Comparison of ENCODE assay signal across 28 cellular contexts in the genomic region with DNA sequence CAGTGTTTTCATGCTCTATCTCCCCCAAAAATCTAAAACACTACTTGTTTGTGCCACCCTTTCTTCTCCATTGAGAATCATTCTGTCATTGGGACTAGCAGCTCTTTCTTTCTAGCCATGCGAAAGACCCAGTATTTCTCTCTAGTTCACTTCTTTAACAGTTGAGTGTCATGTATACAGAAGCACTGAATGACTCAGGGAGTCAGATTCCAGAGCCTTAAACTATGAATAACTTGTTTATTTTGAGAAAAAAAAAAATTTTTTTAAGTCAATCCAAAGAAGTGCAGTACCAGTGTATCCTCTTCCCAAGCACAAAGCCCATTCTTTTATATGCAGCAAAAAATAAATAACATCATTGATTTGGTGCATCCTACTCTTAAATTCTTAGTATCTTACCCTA.
DNase-seq lines count a peak whose midpoint lies in the region; ATAC-seq and TF ChIP-seq lines count a peak whose summit lies in the region.
"Had no signal": no experiment of that assay in that cellular context is flagged by ENCODE, and none has a peak within 500 bp of the region (broad histone marks: within the 10 kb centered on the region; RNA-seq: fewer than 3 reads in every experiment).

No MANE protein-coding gene starts in this region.

- H3K4me1 ChIP-seq in fibroblast of lung (ENCODE audit: control insufficient read depth, extremely low read depth, insufficient read depth, low read length): peaks cover 7% of the 10 kb centered on the region
- H3K4me1 ChIP-seq: BLaER1 treated with 17β-estradiol and CSF1 and Interleukin-3, amounts not matched to agents 10 nM and 100 nM; psoas muscle had no signal

- DNase-seq in H4 (ENCODE audit: low spot score) (peak; percentile 30), amniotic epithelial cell (ENCODE audit: low read depth) (peak; percentile 62), fibroblast of lung (ENCODE audit: low read depth in 2 of 2) (peak; percentile 76 to 77), renal cortical epithelial cell (ENCODE audit: low read depth) (peak; percentile 22), NCI-H1417 treated with DMSO at 0.1 percent for 48 hours (lab: John Stamatoyannopoulos, UW) (no peak), hypothalamus (lab: John Stamatoyannopoulos, UW) (no peak)
- no peak for DNase-seq in activated CD8-positive, alpha-beta T cell treated with anti-CD3 and anti-CD28 coated beads for 36 hours
- DNase-seq: activated CD4-positive, alpha-beta T cell treated with anti-CD3 and anti-CD28 coated beads for 48 hours; activated naive CD4-positive, alpha-beta T cell; activated T-cell treated with anti-CD3 and anti-CD28 coated beads, Interleukin-2, amount 50 U/mL, for 48 hours; amygdala; cerebellar nuclear complex; DND-41; effector memory CD4-positive, alpha-beta T cell; MV-4-11; NCI-H187; psoas muscle; RPMI8226; small intestine; stimulated activated CD4-positive, alpha-beta T cell treated with anti-CD3 and anti-CD28 coated beads, Interleukin-2, amount 100 ng/mL, for 24 hours; T-helper 17 cell; upper lobe of right lung had no signal

- H3K9me3 ChIP-seq in fibroblast of lung (ENCODE audit: control insufficient read depth, insufficient read depth, low read depth, low read length): no peaks in the 10 kb centered on the region
- H3K9me3 ChIP-seq: BLaER1 treated with 17β-estradiol and CSF1 and Interleukin-3, amounts not matched to agents 10 nM and 100 nM; psoas muscle; upper lobe of right lung had no signal

- no peak overlapping the region for H3K4me3 ChIP-seq in fibroblast of lung (replicated peaks in 1 of 4; ENCODE audit: control extremely low read depth in 1 of 4, insufficient read depth in 1 of 4, low read depth in 3 of 4, low read length in 4 of 4)
- H3K4me3 ChIP-seq: BLaER1 treated with 17β-estradiol and CSF1 and Interleukin-3, amounts not matched to agents 10 nM and 100 nM; GM12878; psoas muscle; SK-N-MC; upper lobe of right lung had no signal

- no peak overlapping the region for H2AFZ ChIP-seq in fibroblast of lung (ENCODE audit: low read length)

- intact Hi-C loops in activated CD8-positive, alpha-beta T cell treated with anti-CD3 and anti-CD28 coated beads for 36 hours (cut with micrococcal nuclease): no loop called here

- CTCF ChIA-PET in activated CD8-positive, alpha-beta T cell treated with anti-CD3 and anti-CD28 coated beads for 36 hours (lab: Charles Lee): no interaction called here

- no peaks in the 10 kb centered on the region for H3K9me3 Mint-ChIP-seq in activated CD8-positive, alpha-beta T cell treated with anti-CD3 and anti-CD28 coated beads for 36 hours
- H3K9me3 Mint-ChIP-seq: memory B cell had no signal

- no peaks in the 10 kb centered on the region for H3K79me2 ChIP-seq in fibroblast of lung (ENCODE audit: control insufficient read depth, insufficient read depth, low read length)

- no peak overlapping the region for H3K27ac ChIP-seq in fibroblast of lung (ENCODE audit: insufficient read depth, low read length)
- H3K27ac ChIP-seq: BLaER1 treated with 17β-estradiol and CSF1 and Interleukin-3, amounts not matched to agents 10 nM and 100 nM; psoas muscle; SK-N-MC; upper lobe of right lung; VCaP had no signal

- POLR2A ChIA-PET in activated CD8-positive, alpha-beta T cell treated with anti-CD3 and anti-CD28 coated beads for 36 hours (lab: Charles Lee): no interaction called here

- H3K27ac Mint-ChIP-seq in activated CD8-positive, alpha-beta T cell treated with anti-CD3 and anti-CD28 coated beads for 36 hours: no peak overlapping the region
- H3K27ac Mint-ChIP-seq: memory B cell, T-helper 17 cell had no signal

- TF ChIP-seq CTCF in fibroblast of lung (conservative IDR thresholded peaks at IDR 0.05 in 1 of 2, IDR thresholded peaks at IDR 0.05 in 1 of 2; ENCODE audit: low read depth in 1 of 2, low read length in 2 of 2): no peak
- no peak for TF ChIP-seq CTCF in activated CD8-positive, alpha-beta T cell treated with anti-CD3 and anti-CD28 coated beads for 36 hours (IDR thresholded peaks at IDR 0.05)

- no peaks in the 10 kb centered on the region for H4K20me1 ChIP-seq in fibroblast of lung (ENCODE audit: control insufficient read depth, extremely low read depth, insufficient read depth, low read length)
- H4K20me1 ChIP-seq: BLaER1 treated with 17β-estradiol and CSF1 and Interleukin-3, amounts not matched to agents 10 nM and 100 nM had no signal

- H3K4me2 ChIP-seq in fibroblast of lung (ENCODE audit: extremely low read depth, insufficient read depth, low read length): no peak overlapping the region
- H3K4me2 ChIP-seq: BLaER1 treated with 17β-estradiol and CSF1 and Interleukin-3, amounts not matched to agents 10 nM and 100 nM had no signal

- no peak overlapping the region for H3K9ac ChIP-seq in fibroblast of lung (ENCODE audit: insufficient read depth, low read length)
- H3K9ac ChIP-seq: BLaER1 treated with 17β-estradiol and CSF1 and Interleukin-3, amounts not matched to agents 10 nM and 100 nM had no signal

- no peaks in the 10 kb centered on the region for H3K27me3 Mint-ChIP-seq in activated CD8-positive, alpha-beta T cell treated with anti-CD3 and anti-CD28 coated beads for 36 hours
- H3K27me3 Mint-ChIP-seq: T-helper 17 cell had no signal

- H3K4me1 Mint-ChIP-seq in activated CD8-positive, alpha-beta T cell treated with anti-CD3 and anti-CD28 coated beads for 36 hours (ENCODE audit: low read depth): no peaks in the 10 kb centered on the region
- H3K4me1 Mint-ChIP-seq: memory B cell, T-helper 17 cell had no signal

- no peaks in the 10 kb centered on the region for H3K36me3 Mint-ChIP-seq in activated CD8-positive, alpha-beta T cell treated with anti-CD3 and anti-CD28 coated beads for 36 hours (ENCODE audit: low read depth)
- H3K36me3 Mint-ChIP-seq: memory B cell had no signal

- H3K36me3 ChIP-seq in fibroblast of lung (ENCODE audit: control insufficient read depth, insufficient read depth, low read length): no peaks in the 10 kb centered on the region
- H3K36me3 ChIP-seq: BLaER1 treated with 17β-estradiol and CSF1 and Interleukin-3, amounts not matched to agents 10 nM and 100 nM; upper lobe of right lung had no signal

- no peaks in the 10 kb centered on the region for H3K27me3 ChIP-seq in fibroblast of lung (ENCODE audit: control insufficient read depth, insufficient read depth, low read length)
- H3K27me3 ChIP-seq: BLaER1 treated with 17β-estradiol and CSF1 and Interleukin-3, amounts not matched to agents 10 nM and 100 nM; upper lobe of right lung had no signal

- no peak for ATAC-seq in activated CD8-positive, alpha-beta T cell treated with anti-CD3 and anti-CD28 coated beads for 36 hours
- no peak for ATAC-seq in GM19395 (IDR thresholded peaks at IDR 0.05; ENCODE audit: unreplicated experiment)
- ATAC-seq: GM12878, psoas muscle, T-helper 17 cell, upper lobe of right lung had no signal

- no peak overlapping the region for H3K4me3 Mint-ChIP-seq in activated CD8-positive, alpha-beta T cell treated with anti-CD3 and anti-CD28 coated beads for 36 hours
- H3K4me3 Mint-ChIP-seq: memory B cell, T-helper 17 cell had no signal

Comparison
In these comparisons a context has a peak if more than half of its experiments do, and no peak if none do; other contexts are left out.
1. DNase-seq: peak in H4 (single experiment), amniotic epithelial cell (single experiment), fibroblast of lung (2 of 2) and renal cortical epithelial cell (single experiment); none in activated CD8-positive, alpha-beta T cell treated with anti-CD3 and anti-CD28 coated beads for 36 hours (single experiment), NCI-H1417 treated with DMSO at 0.1 percent for 48 hours (single experiment) and hypothalamus (0 of 51).